ENCODE assay signal across 20 cellular contexts in genomic region chr5:118923295-118924005, GRCh38.
DNase-seq lines count a peak whose midpoint lies in the region; ATAC-seq, FAIRE-seq and TF ChIP-seq lines count a peak whose summit lies in the region.
"Had no signal": no experiment of that assay in that cellular context is flagged by ENCODE, and none has a peak within 500 bp of the region (broad histone marks: within the 10 kb centered on the region; RNA-seq: fewer than 3 reads in every experiment).

No MANE protein-coding gene starts in this region.

- ATAC-seq in right lobe of liver: peak; percentile 15 to 52 (median 44)
- ATAC-seq in HepG2: no peak
- no peak for ATAC-seq in upper lobe of right lung
- no peak for ATAC-seq in Right ventricle myocardium superior (ENCODE audit: poor library complexity)
- ATAC-seq: Right ventricle myocardium inferior had no signal

- H3K36me3 ChIP-seq in right lobe of liver (no peaks in the 10 kb centered on the region), HepG2 (replicated peaks in 1 of 2; ENCODE audit: control insufficient read depth in 1 of 2, insufficient read depth in 2 of 2, low read length in 2 of 2) (no peaks in the 10 kb centered on the region), mesendoderm (ENCODE audit: control insufficient read depth, insufficient read depth, low read length) (peaks cover 2% of the 10 kb centered on the region), upper lobe of right lung (no peaks in the 10 kb centered on the region)
- H3K36me3 ChIP-seq: HAP-1 had no signal

- H2BK120ac ChIP-seq in mesendoderm (ENCODE audit: low read depth, low read length): no peak overlapping the region

- DNase-seq in right lobe of liver (no peak), HepG2 (ENCODE audit: low spot score) (no peak), dermis blood vessel endothelial cell (peak; percentile 10), mesendoderm (no peak), upper lobe of right lung (no peak), NCI-H526 treated with DMSO at 0.1 percent for 48 hours (lab: John Stamatoyannopoulos, UW) (no peak), Right ventricle myocardium superior (no peak)
- no peak for DNase-seq in activated naive CD4-positive, alpha-beta T cell treated with Interleukin-2 at 50 U/mL for 16 hours
- DNase-seq: 8988T; C1 segment of cervical spinal cord; CD8-positive, alpha-beta memory T cell; NCI-H1105; NCI-H146; NCI-H2029; NCI-H2227 treated with DMSO at 0.1 percent for 48 hours; NCI-H510A treated with DMSO at 0.1 percent for 48 hours had no signal

- CTCF ChIA-PET in HepG2 (lab: Yijun Ruan, JAX; ENCODE audit: low intra/inter-chr PET ratio, low total read pairs): no interaction called here

- H3K79me2 ChIP-seq in HepG2 (ENCODE audit: insufficient read depth, low read length) (no peaks in the 10 kb centered on the region), mesendoderm (ENCODE audit: control insufficient read depth, insufficient read depth, low read length) (no peaks in the 10 kb centered on the region)

- no TSS peak for BruUV-seq in HepG2 (replicated peaks; lab: Mats Ljungman, UMichigan)

- H3K4me1 ChIP-seq in right lobe of liver (no peaks in the 10 kb centered on the region), HepG2 (ENCODE audit: insufficient read depth, low read length) (no peaks in the 10 kb centered on the region), mesendoderm (ENCODE audit: control insufficient read depth, low read depth, low read length) (peaks cover 5% of the 10 kb centered on the region), upper lobe of right lung (no peaks in the 10 kb centered on the region)

- H2AFZ ChIP-seq in HepG2 (ENCODE audit: low read length): no peak overlapping the region

- H3K79me1 ChIP-seq in mesendoderm (ENCODE audit: low read length): peaks cover 4% of the 10 kb centered on the region

- H2BK5ac ChIP-seq in mesendoderm (ENCODE audit: low read length): no peak overlapping the region

- H3K27me3 ChIP-seq in right lobe of liver (no peaks in the 10 kb centered on the region), HepG2 (ENCODE audit: control insufficient read depth in 1 of 2, insufficient read depth in 2 of 2, low read length in 2 of 2) (no peaks in the 10 kb centered on the region), mesendoderm (ENCODE audit: insufficient read depth, low read length, poor library complexity) (no peaks in the 10 kb centered on the region), upper lobe of right lung (no peaks in the 10 kb centered on the region)

- POLR2A ChIA-PET in HepG2 (lab: Yijun Ruan, JAX): no interaction called here

- H4K20me1 ChIP-seq in HepG2 (ENCODE audit: insufficient read depth, low read length): no peaks in the 10 kb centered on the region

- H2BK15ac ChIP-seq in mesendoderm (replicated peaks; ENCODE audit: low read depth): no peak overlapping the region

- H3K9me3 ChIP-seq in right lobe of liver: no peaks in the 10 kb centered on the region
- H3K9me3 ChIP-seq in HepG2 (ENCODE audit: low read length): no peaks in the 10 kb centered on the region
- no peaks in the 10 kb centered on the region for H3K9me3 ChIP-seq in upper lobe of right lung
- H3K9me3 ChIP-seq: HAP-1 had no signal

- intact Hi-C loops in right lobe of liver (cut with DNase I): no loop called here
- intact Hi-C loops in HepG2 (cut with micrococcal nuclease; ENCODE audit: unreplicated experiment): no loop called here
- intact Hi-C loops in upper lobe of right lung (cut with DNase I): no loop called here
- intact Hi-C loops in Right ventricle myocardium superior (cut with DNase I): no loop called here

- no peak overlapping the region for H3K27ac ChIP-seq in right lobe of liver
- no peak overlapping the region for H3K27ac ChIP-seq in HepG2 (ENCODE audit: extremely low read length, insufficient read depth, low read length)
- H3K27ac ChIP-seq in mesendoderm (ENCODE audit: low read depth, low read length): no peak overlapping the region
- peak overlapping the region; percentile 8 for H3K27ac ChIP-seq in upper lobe of right lung
- H3K27ac ChIP-seq: KMS-11 had no signal

- no peak for FAIRE-seq in HepG2 (lab: Jason Lieb, UNC)
- FAIRE-seq: G401.6 had no signal

- TF ChIP-seq POLR2A in right lobe of liver (IDR thresholded peaks at IDR 0.05) (no peak), HepG2 (IDR thresholded peaks at IDR 0.05; ENCODE audit: insufficient read depth in 1 of 2, low read depth in 2 of 2, low read length in 2 of 2) (no peak)

- no peak overlapping the region for H3K4ac ChIP-seq in mesendoderm (ENCODE audit: low read depth, low read length)

- TF ChIP-seq CTCF in right lobe of liver (IDR thresholded peaks at IDR 0.05): no peak
- TF ChIP-seq CTCF in HepG2 (CRISPR knock-in tag; IDR thresholded peaks at IDR 0.05): no peak
- no peak for TF ChIP-seq CTCF in upper lobe of right lung (IDR thresholded peaks at IDR 0.05)

- H4K5ac ChIP-seq in mesendoderm (ENCODE audit: low read length): no peak overlapping the region

- H2AK5ac ChIP-seq in mesendoderm (ENCODE audit: low read length): no peak overlapping the region

- H3K4me3 ChIP-seq in right lobe of liver: no peak overlapping the region
- H3K4me3 ChIP-seq in HepG2 (replicated peaks in 1 of 3; ENCODE audit: insufficient read depth in 1 of 3, low read depth in 2 of 3, low read length in 3 of 3): no peak overlapping the region
- H3K4me3 ChIP-seq in mesendoderm (ENCODE audit: low read length): no peak overlapping the region
- no peak overlapping the region for H3K4me3 ChIP-seq in upper lobe of right lung
- H3K4me3 ChIP-seq: HAP-1 had no signal

- H3K9ac ChIP-seq in HepG2 (ENCODE audit: insufficient read depth, low read depth, low read length) (no peak overlapping the region), mesendoderm (ENCODE audit: low read length) (no peak overlapping the region)
- H3K9ac ChIP-seq: KMS-11 had no signal

- 71% methylated on average over 13 of the region's 15 CpGs for WGBS in right lobe of liver (ENCODE audit: insufficient coverage, low coverage, low lambda C conversion rate, missing lambda C conversion rate)
- WGBS in HepG2 (ENCODE audit: low lambda C conversion rate): 91% methylated on average over 15 of the region's 15 CpGs
- no CpG with 5 or more reads among the region's 15 CpGs for WGBS in mesendoderm (ENCODE audit: extremely low coverage, insufficient coverage, low lambda C conversion rate)

- H3K18ac ChIP-seq in mesendoderm (ENCODE audit: low read length): peak overlapping the region; percentile 28

- H4K8ac ChIP-seq in mesendoderm (ENCODE audit: low read depth, low read length): peak overlapping the region; percentile 28

- TF ChIP-seq EP300 in HepG2 (IDR thresholded peaks at IDR 0.05; ENCODE audit: low read depth in 2 of 2, low read length in 2 of 2): no peak
- no peak for TF ChIP-seq EP300 in HepG2 (CRISPR knock-in tag; IDR thresholded peaks at IDR 0.05; ENCODE audit: borderline replicate concordance)

- in situ Hi-C loops in HepG2 (cut with HindIII; ENCODE audit: extremely low pct_ligation_motif_present, low pct_unique_long_range_greater_than_20kb): no loop called here

- H3K23ac ChIP-seq in mesendoderm (ENCODE audit: low read length): no peak overlapping the region

- H3K4me2 ChIP-seq in HepG2 (ENCODE audit: low read depth, low read length): no peak overlapping the region
- no peak overlapping the region for H3K4me2 ChIP-seq in mesendoderm (ENCODE audit: low read length)
- H3K4me2 ChIP-seq: KMS-11 had no signal

- TF ChIP-seq RAD21 in HepG2 (CRISPR knock-in tag; IDR thresholded peaks at IDR 0.05): no peak

- peak overlapping the region; percentile 10 for H3K56ac ChIP-seq in mesendoderm (ENCODE audit: low read length)

TF ChIP-seq in HepG2, 621 proteins besides CTCF, POLR2A, EP300 and RAD21:
- no peak for TF ChIP-seq PHF8 (CRISPR knock-in tag; IDR thresholded peaks at IDR 0.05)
- TF ChIP-seq NR2F6 (IDR thresholded peaks at IDR 0.05): no peak
- no peak for TF ChIP-seq NR2F6 (CRISPR knock-in tag; IDR thresholded peaks at IDR 0.05)
- TF ChIP-seq ZNF619 (CRISPR knock-in tag; IDR thresholded peaks at IDR 0.05): no peak
- no peak for TF ChIP-seq BRCA1 (CRISPR knock-in tag; IDR thresholded peaks at IDR 0.05)
- no peak for TF ChIP-seq RFX3 (CRISPR knock-in tag; IDR thresholded peaks at IDR 0.05)
- TF ChIP-seq KMT2A (CRISPR knock-in tag; IDR thresholded peaks at IDR 0.05): no peak
- TF ChIP-seq, protein P1, sequence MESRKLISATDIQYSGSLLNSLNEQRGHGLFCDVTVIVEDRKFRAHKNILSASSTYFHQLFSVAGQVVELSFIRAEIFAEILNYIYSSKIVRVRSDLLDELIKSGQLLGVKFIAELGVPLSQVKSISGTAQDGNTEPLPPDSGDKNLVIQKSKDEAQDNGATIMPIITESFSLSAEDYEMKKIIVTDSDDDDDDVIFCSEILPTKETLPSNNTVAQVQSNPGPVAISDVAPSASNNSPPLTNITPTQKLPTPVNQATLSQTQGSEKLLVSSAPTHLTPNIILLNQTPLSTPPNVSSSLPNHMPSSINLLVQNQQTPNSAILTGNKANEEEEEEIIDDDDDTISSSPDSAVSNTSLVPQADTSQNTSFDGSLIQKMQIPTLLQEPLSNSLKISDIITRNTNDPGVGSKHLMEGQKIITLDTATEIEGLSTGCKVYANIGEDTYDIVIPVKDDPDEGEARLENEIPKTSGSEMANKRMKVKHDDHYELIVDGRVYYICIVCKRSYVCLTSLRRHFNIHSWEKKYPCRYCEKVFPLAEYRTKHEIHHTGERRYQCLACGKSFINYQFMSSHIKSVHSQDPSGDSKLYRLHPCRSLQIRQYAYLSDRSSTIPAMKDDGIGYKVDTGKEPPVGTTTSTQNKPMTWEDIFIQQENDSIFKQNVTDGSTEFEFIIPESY (CRISPR knock-in tag; IDR thresholded peaks at IDR 0.05): no peak
TF ChIP-seq in HepG2: peak in this region for 0.

Comparison
In these comparisons a context has a peak if more than half of its experiments do, and no peak if none do; other contexts are left out.
1. ATAC-seq: peak in right lobe of liver (4 of 4); none in HepG2 (single experiment), upper lobe of right lung (single experiment) and Right ventricle myocardium superior (single experiment).